Comparison of ENCODE assay signal across 8 cellular contexts in genomic region chrX:148049441-148049840, GRCh38.
DNase-seq lines count a peak whose midpoint lies in the region; ATAC-seq and TF ChIP-seq lines count a peak whose summit lies in the region.

No MANE protein-coding gene starts in this region.

- H3K27ac ChIP-seq in Panc1 (ENCODE audit: low read length) (no peak overlapping the region), testis (no peak overlapping the region), gastroesophageal sphincter (no peak overlapping the region)

- WGBS in testis, 2 donors = 34 to 49% methylated on average over 4 of the region's 4 CpGs
- 19 to 33% methylated on average over 4 of the region's 4 CpGs for WGBS in gastroesophageal sphincter (ENCODE audit: low coverage in 1 of 2), 2 donors

- intact Hi-C loops in Panc1 (cut with micrococcal nuclease; ENCODE audit: unreplicated experiment) = loop anchor here (5.0 kb wide), 2 partner anchors 1238 to 1423 kb away; no protein-coding TSS in a partner anchor
- intact Hi-C loops in testis (cut with DNase I; ENCODE audit: low total_unique reads) = no loop called here

- no peak overlapping the region for H3K4me3 ChIP-seq in Panc1 (ENCODE audit: low read depth in 2 of 2, low read length in 2 of 2)
- no peak overlapping the region for H3K4me3 ChIP-seq in fibroblast of pulmonary artery (replicated peaks; ENCODE audit: low read depth, low read length)
- no peak overlapping the region for H3K4me3 ChIP-seq in testis
- H3K4me3 ChIP-seq in gastroesophageal sphincter = no peak overlapping the region

- no peak for ATAC-seq in Panc1
- no peak for ATAC-seq in HG03469 (IDR thresholded peaks at IDR 0.05; ENCODE audit: unreplicated experiment)
- no peak for ATAC-seq in gastroesophageal sphincter

- POLR2A ChIA-PET in Panc1 (lab: Charles Lee) = no interaction called here

- H3K36me3 ChIP-seq in Panc1 (ENCODE audit: control insufficient read depth, insufficient read depth, low read length) (no peaks in the 10 kb centered on the region), testis (ENCODE audit: low read depth, missing control alignments) (no peaks in the 10 kb centered on the region), gastroesophageal sphincter (no peaks in the 10 kb centered on the region)

- CTCF ChIA-PET in Panc1 (lab: Charles Lee) = no interaction called here

- TF ChIP-seq EP300 in gastroesophageal sphincter (IDR thresholded peaks at IDR 0.05) = no peak

- TF ChIP-seq POLR2A in testis (IDR thresholded peaks at IDR 0.05) = no peak
- no peak for TF ChIP-seq POLR2A in gastroesophageal sphincter (IDR thresholded peaks at IDR 0.05)

- H3K27me3 ChIP-seq in Panc1 (ENCODE audit: control insufficient read depth, insufficient read depth, low read length) (no peaks in the 10 kb centered on the region), testis (no peaks in the 10 kb centered on the region), gastroesophageal sphincter (no peaks in the 10 kb centered on the region)

- H3K9me3 ChIP-seq in Panc1 (ENCODE audit: control insufficient read depth, insufficient read depth, low read depth, low read length) = no peaks in the 10 kb centered on the region
- H3K9me3 ChIP-seq in testis = no peaks in the 10 kb centered on the region
- H3K9me3 ChIP-seq in gastroesophageal sphincter = no peaks in the 10 kb centered on the region

- in situ Hi-C loops in Panc1 (cut with HindIII; ENCODE audit: low pct_unique_long_range_greater_than_20kb, low sequenced_read_pairs) = no loop called here

- TF ChIP-seq CTCF in Panc1 (IDR thresholded peaks at IDR 0.05) (peak; percentile 63; the same call in 1 of the 2 replicates), fibroblast of pulmonary artery (IDR thresholded peaks at IDR 0.05; ENCODE audit: low read length, missing control alignments) (peak; percentile 42), testis (IDR thresholded peaks at IDR 0.05) (peak in 2 of 3 experiments; percentile 2 to 23), gastroesophageal sphincter (IDR thresholded peaks at IDR 0.05) (peak in 2 of 4 experiments; percentile 13 to 57)

- H3K4me1 ChIP-seq in Panc1 (ENCODE audit: control insufficient read depth, insufficient read depth, low read length) (no peaks in the 10 kb centered on the region), testis (no peaks in the 10 kb centered on the region), gastroesophageal sphincter (no peaks in the 10 kb centered on the region)

- BruUV-seq in Panc1 (replicated peaks; lab: Mats Ljungman, UMichigan) = no TSS peak

- peak; percentile 12 for DNase-seq in NCI-H2196 (lab: John Stamatoyannopoulos, UW; ENCODE audit: unreplicated experiment)
- no peak for DNase-seq in NCI-H2196 treated with DMSO at 0.1 percent for 48 hours (lab: John Stamatoyannopoulos, UW; ENCODE audit: unreplicated experiment)
- DNase-seq in HPDE6-E6E7 (ENCODE audit: extremely low spot score) = peak; percentile 10
- DNase-seq in Panc1 (ENCODE audit: low read depth, low spot score) = peak; percentile 18
- DNase-seq in fibroblast of pulmonary artery (ENCODE audit: low read depth) = peak; percentile 50
- no peak for DNase-seq in testis

Comparison
In these comparisons a context has a peak if more than half of its experiments do, and no peak if none do; other contexts are left out.
1. DNase-seq: peak in NCI-H2196 (single experiment), HPDE6-E6E7 (single experiment), Panc1 (single experiment) and fibroblast of pulmonary artery (single experiment); none in NCI-H2196 treated with DMSO at 0.1 percent for 48 hours (single experiment) and testis (single experiment).